In the genomic region with DNA sequence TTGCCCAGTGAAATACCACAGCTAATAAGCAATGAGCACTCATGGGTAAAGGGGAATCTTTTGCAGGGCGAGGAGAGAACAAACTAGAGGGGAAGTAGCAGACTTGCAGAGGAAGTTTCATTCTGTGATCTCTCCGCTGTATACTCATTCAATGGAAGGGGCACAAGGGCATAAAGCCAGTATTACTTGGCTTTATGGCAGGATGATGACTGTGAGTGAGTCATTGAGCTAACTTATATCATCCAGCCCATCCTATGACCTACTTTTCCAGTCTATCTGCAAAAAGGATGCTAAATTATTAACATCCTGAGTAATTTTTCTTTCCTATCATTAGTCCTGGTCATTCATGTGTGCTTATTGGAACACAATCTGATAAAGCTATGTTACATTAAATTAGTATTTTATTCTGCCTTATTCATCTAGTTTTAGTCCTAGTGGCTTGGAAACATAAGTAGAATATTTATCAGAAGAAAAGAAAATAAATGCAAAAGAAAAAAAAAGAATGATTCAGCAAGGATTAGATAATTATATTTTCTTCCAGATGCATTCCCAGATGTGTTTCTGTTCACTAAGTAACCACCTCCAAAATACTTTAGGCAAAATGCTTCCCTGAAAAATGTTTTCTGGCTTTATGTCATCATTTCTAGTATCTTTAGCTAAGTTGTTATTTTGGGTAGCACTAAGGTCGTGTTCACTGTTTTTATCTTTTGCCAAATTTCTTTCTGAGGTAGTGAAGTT, we compare ENCODE assay signal across 13 cellular contexts.
A peak's percentile ranks its signal among the peaks of the same experiment; 100 is the strongest.
DNase-seq lines count a peak whose midpoint lies in the region; ATAC-seq lines count a peak whose summit lies in the region.
"Had no signal": no experiment of that assay in that cellular context is flagged by ENCODE, and none has a peak within 500 bp of the region (broad histone marks: within the 10 kb centered on the region; RNA-seq: fewer than 3 reads in every experiment).

No MANE protein-coding gene starts in this region.

- in situ Hi-C loops in Caki2 (cut with HindIII; ENCODE audit: low pct_unique_long_range_greater_than_20kb, low sequenced_read_pairs): no loop called here

- ATAC-seq in HG02884 (IDR thresholded peaks at IDR 0.05; ENCODE audit: unreplicated experiment): peak; percentile 49

- DNase-seq in Caki2 (ENCODE audit: low read depth): peak; percentile 94
- DNase-seq in SW480 (ENCODE audit: low spot score): peak; percentile 25
- DNase-seq in iris pigment epithelial cell (ENCODE audit: low read depth): peak; percentile 93
- DNase-seq in SKM-1 (lab: John Stamatoyannopoulos, UW; ENCODE audit: unreplicated experiment): no peak
- DNase-seq in HuH-7 (ENCODE audit: low spot score): no peak
- DNase-seq in GM19238 (ENCODE audit: insufficient read length, low spot score): no peak
- DNase-seq in activated CD8-positive, alpha-beta memory T cell treated with anti-CD3 and anti-CD28 coated beads, Interleukin-2, amount 50 U/mL, for 4 hours: no peak
- DNase-seq: activated CD8-positive, alpha-beta memory T cell treated with anti-CD3 and anti-CD28 coated beads, Interleukin-2, amount 50 U/mL, for 48 hours; heart left ventricle; NCI-H524; pancreas; stimulated activated naive CD4-positive, alpha-beta T cell had no signal

Comparison
In these comparisons a context has a peak if more than half of its experiments do, and no peak if none do; other contexts are left out.
1. DNase-seq: peak in Caki2 (single experiment), SW480 (single experiment) and iris pigment epithelial cell (single experiment); none in SKM-1 (single experiment), HuH-7 (single experiment), GM19238 (single experiment) and activated CD8-positive, alpha-beta memory T cell treated with anti-CD3 and anti-CD28 coated beads, Interleukin-2, amount 50 U/mL, for 4 hours (single experiment).